Comparison of ENCODE assay signal across 26 cellular contexts in the genomic region with DNA sequence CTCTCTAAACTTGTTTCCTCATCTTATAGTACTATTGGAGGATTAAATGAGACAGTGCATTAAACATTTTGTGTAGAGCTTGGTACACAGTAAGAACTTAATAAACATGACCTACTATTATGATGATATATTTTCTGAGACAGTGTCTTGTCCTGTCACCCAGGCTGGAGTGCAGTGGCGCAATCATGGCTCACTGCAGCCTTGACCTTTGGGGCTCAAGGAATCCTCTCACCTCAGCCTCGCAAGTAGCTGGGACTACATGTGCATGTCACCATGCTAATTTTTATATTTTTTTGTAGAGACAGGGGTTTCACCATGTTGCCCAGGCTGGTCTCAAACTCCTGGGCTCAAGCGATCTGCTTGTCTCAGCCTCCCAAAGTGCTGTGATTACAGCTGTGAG.
"Had no signal": no experiment of that assay in that cellular context is flagged by ENCODE, and none has a peak within 500 bp of the region (broad histone marks: within the 10 kb centered on the region; RNA-seq: fewer than 3 reads in every experiment).

No MANE protein-coding gene starts in this region.

- H3K4me1 ChIP-seq: parathyroid adenoma, psoas muscle, spleen, vagina had no signal

- H3K27me3 ChIP-seq: neural progenitor cell, ovary, spleen, stomach, thyroid gland, tibial nerve, upper lobe of left lung, vagina had no signal

- H3K4me2 ChIP-seq: neural progenitor cell, smooth muscle cell had no signal

- H2AFZ ChIP-seq: neural progenitor cell, parathyroid adenoma had no signal

- H3K9ac ChIP-seq: neural progenitor cell, parathyroid adenoma had no signal

- H3K36me3 ChIP-seq: neural progenitor cell, ovary, spleen, stomach, thoracic aorta, thyroid gland, tibial nerve, upper lobe of left lung, vagina had no signal

- DNase-seq: naive thymus-derived CD4-positive, alpha-beta T cell; natural killer cell; occipital lobe; ovary; posterior cingulate gyrus; right cardiac atrium; spleen; stimulated activated CD4-positive, alpha-beta T cell treated with anti-CD3 and anti-CD28 coated beads, Interleukin-12 subunit alpha, Interleukin-12 subunit beta, amount 100 ng/mL, for 4 hours; stimulated activated CD4-positive, alpha-beta T cell treated with anti-CD3 and anti-CD28 coated beads, Interleukin-1b, Interleukin-23, amount 100 ng/mL, for 48 hours; stimulated activated CD4-positive, alpha-beta T cell treated with anti-CD3 and anti-CD28 coated beads, Interleukin-2, amount 100 ng/mL, for 48 hours; stimulated activated CD4-positive, alpha-beta T cell treated with anti-CD3 and anti-CD28 coated beads, Interleukin-4, amount 100 ng/mL, for 24 hours; stimulated activated naive B cell treated with anti-CD40 and anti-IgM and Interleukin-4, amounts not matched to agents 10 μg/mL and 1 μg/mL and 100 μg/mL, for 72 hours; stimulated activated naive CD4-positive, alpha-beta T cell treated with Interleukin-2 at 50 U/mL for 16 hours; stomach; thyroid gland; upper lobe of left lung had no signal

- H3K4me3 ChIP-seq: neural progenitor cell, ovary, psoas muscle, skin epidermis, smooth muscle cell, spleen, stomach, thoracic aorta, thyroid gland, tibial nerve, upper lobe of left lung, vagina had no signal

- H3K27ac ChIP-seq: neural progenitor cell, ovary, parathyroid adenoma, psoas muscle, skin epidermis, spleen, stomach, thoracic aorta, thyroid gland, tibial nerve, upper lobe of left lung, vagina had no signal

- ATAC-seq: naive thymus-derived CD4-positive, alpha-beta T cell; natural killer cell; psoas muscle; right cardiac atrium; sciatic nerve; stimulated activated effector memory CD8-positive, alpha-beta T cell treated with anti-CD3 and anti-CD28 coated beads, Interleukin-12 subunit alpha, Interleukin-12 subunit beta, amount 100 ng/mL, for 72 hours; stimulated activated naive B cell treated with anti-CD40 and anti-IgM and Interleukin-4, amounts not matched to agents 10 μg/mL and 1 μg/mL and 100 μg/mL, for 72 hours had no signal

- H3K9me3 ChIP-seq: ovary, psoas muscle, spleen, stomach, thoracic aorta, thyroid gland, tibial nerve, upper lobe of left lung, vagina had no signal
